In the genomic region with DNA sequence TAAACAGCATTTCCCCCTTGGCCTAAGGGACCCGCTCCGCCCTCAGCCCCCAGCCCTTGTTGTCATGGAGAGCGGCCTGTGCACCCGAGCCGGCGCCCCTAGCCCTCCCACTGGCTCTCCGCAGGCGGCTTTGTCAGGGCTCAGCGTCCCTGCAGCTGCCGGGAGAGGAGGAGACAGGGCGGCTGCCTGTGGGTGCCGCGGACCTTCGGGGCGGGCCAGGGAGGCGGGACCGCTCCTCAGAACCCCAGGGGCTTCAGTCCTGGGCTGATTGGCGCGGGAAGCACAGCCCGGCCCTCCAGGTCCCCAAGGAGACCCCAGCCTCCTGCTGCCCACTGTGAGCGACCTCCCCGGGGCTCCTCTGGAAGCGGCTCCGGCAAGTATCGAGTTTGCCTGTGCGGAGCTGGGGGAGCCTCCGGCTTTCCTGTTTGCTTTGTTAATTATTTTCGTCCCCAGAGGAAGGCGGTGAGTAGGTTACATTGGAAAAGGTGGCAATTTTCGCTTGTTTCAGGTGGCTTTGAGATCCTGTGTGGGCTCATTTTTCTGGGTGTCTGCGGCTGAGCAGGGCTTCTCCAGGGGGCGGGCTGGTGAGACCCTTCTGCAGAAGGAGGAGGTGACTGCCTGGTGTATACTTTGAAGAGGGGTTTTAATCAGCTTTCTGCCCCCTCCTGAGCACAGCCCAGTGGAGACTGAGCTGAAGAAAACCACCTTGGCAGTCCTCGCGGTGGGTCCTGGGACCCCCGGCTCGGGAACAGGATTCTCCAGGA, we compare ENCODE assay signal across 8 cellular contexts. TPM values are rescaled to one million over a fixed set of nuclear protein-coding genes. Genes with fewer than 3 reads are reported as not detected.
DNase-seq lines count a peak whose midpoint lies in the region; ATAC-seq and TF ChIP-seq lines count a peak whose summit lies in the region.

TSS of gene FGD3 (plus strand) at position 256 of the 764 bp plus-strand sequence. CDS start 28,734 bp downstream, outside the sequence.

- peak within 1 kb of the TSS; percentile 72 for H3K27ac Mint-ChIP-seq in activated naive CD4-positive, alpha-beta T cell treated with anti-CD3 and anti-CD28 coated beads, Interleukin-2, amount 50 U/mL, for 24 hours

- H3K9ac ChIP-seq in NT2/D1 (ENCODE audit: insufficient read length, low read depth), result peak within 1 kb of the TSS; percentile 76

- H3K4me1 ChIP-seq in NT2/D1 (ENCODE audit: insufficient read depth, insufficient read length) (peaks cover 4% of the 10 kb centered on the region), hepatocyte (ENCODE audit: insufficient read depth) (no peaks in the 10 kb centered on the region), sigmoid colon (peaks cover 0 to 11% (median 7%) of the 10 kb centered on the region in 4 donors)

- no peaks in the 10 kb centered on the region for H3K9me3 Mint-ChIP-seq in activated naive CD4-positive, alpha-beta T cell treated with anti-CD3 and anti-CD28 coated beads, Interleukin-2, amount 50 U/mL, for 24 hours

- H2AFZ ChIP-seq in hepatocyte, result peak within 1 kb of the TSS; percentile 92

- peaks cover 63% of the 10 kb centered on the region for H3K4me1 Mint-ChIP-seq in activated naive CD4-positive, alpha-beta T cell treated with anti-CD3 and anti-CD28 coated beads, Interleukin-2, amount 50 U/mL, for 24 hours

- no peaks in the 10 kb centered on the region for H3K36me3 Mint-ChIP-seq in activated naive CD4-positive, alpha-beta T cell treated with anti-CD3 and anti-CD28 coated beads, Interleukin-2, amount 50 U/mL, for 24 hours

- H3K4me3 ChIP-seq in NT2/D1 (ENCODE audit: insufficient read length, low read depth) (peak within 1 kb of the TSS; percentile 34), hepatocyte (peak within 1 kb of the TSS; percentile 40), sigmoid colon (peak within 1 kb of the TSS; percentile 16 to 52 (median 40))

- no peaks in the 10 kb centered on the region; the same call in 1 of the 2 replicates for H3K9me3 ChIP-seq in NT2/D1 (ENCODE audit: insufficient read depth, low read length)
- no peaks in the 10 kb centered on the region for H3K9me3 ChIP-seq in hepatocyte (ENCODE audit: low read depth)
- H3K9me3 ChIP-seq in sigmoid colon, result no peaks in the 10 kb centered on the region

- DNase-seq in HK-2 (ENCODE audit: unreplicated experiment) (peak; percentile 30), NT2/D1 (ENCODE audit: low read depth, low spot score) (no peak), hepatocyte (ENCODE audit: low spot score) (peak; percentile 68), sigmoid colon (no peak)

- H4K20me1 ChIP-seq in hepatocyte (ENCODE audit: insufficient read depth, poor library complexity, severe bottlenecking), result no peaks in the 10 kb centered on the region

- WGBS in hepatocyte (ENCODE audit: low lambda C conversion rate, missing lambda C conversion rate), result 9% methylated on average over 29 of the region's 36 CpGs
- WGBS in sigmoid colon, 2 donors, result 5 to 6% methylated on average over 36 of the region's 36 CpGs

- peak within 1 kb of the TSS; percentile 7 for H3K27ac ChIP-seq in hepatocyte
- H3K27ac ChIP-seq in sigmoid colon, result no peak within 1 kb of the TSS

- no peaks in the 10 kb centered on the region for H3K27me3 Mint-ChIP-seq in activated naive CD4-positive, alpha-beta T cell treated with anti-CD3 and anti-CD28 coated beads, Interleukin-2, amount 50 U/mL, for 24 hours

- no peak for ATAC-seq in HG02884 (IDR thresholded peaks at IDR 0.05; ENCODE audit: unreplicated experiment)
- no peak for ATAC-seq in HG03108 (IDR thresholded peaks at IDR 0.05; ENCODE audit: unreplicated experiment)
- no peak for ATAC-seq in HG02981 (IDR thresholded peaks at IDR 0.05; ENCODE audit: unreplicated experiment)

- no peaks in the 10 kb centered on the region for H3K36me3 ChIP-seq in NT2/D1 (ENCODE audit: insufficient read depth, insufficient read length, low read length)
- H3K36me3 ChIP-seq in hepatocyte (replicated peaks; ENCODE audit: insufficient read depth, low read depth), result no peaks in the 10 kb centered on the region
- no peaks in the 10 kb centered on the region for H3K36me3 ChIP-seq in sigmoid colon

- H3K4me3 Mint-ChIP-seq in activated naive CD4-positive, alpha-beta T cell treated with anti-CD3 and anti-CD28 coated beads, Interleukin-2, amount 50 U/mL, for 24 hours, result peak within 1 kb of the TSS; percentile 93

- H3K9me2 ChIP-seq in hepatocyte (replicated peaks; ENCODE audit: insufficient read depth), result no peaks in the 10 kb centered on the region

- no peak for TF ChIP-seq EP300 in sigmoid colon (IDR thresholded peaks at IDR 0.05)

- no peaks in the 10 kb centered on the region for H3K79me2 ChIP-seq in hepatocyte

- TF ChIP-seq POLR2A in sigmoid colon (IDR thresholded peaks at IDR 0.05), result no peak

- intact Hi-C loops in sigmoid colon (cut with DNase I), result no loop called here

- TF ChIP-seq CTCF in hepatocyte (IDR thresholded peaks at IDR 0.05; ENCODE audit: poor library complexity), result no peak
- no peak for TF ChIP-seq CTCF in sigmoid colon (IDR thresholded peaks at IDR 0.05)

- H3K27me3 ChIP-seq in NT2/D1 (ENCODE audit: insufficient read depth, insufficient read length) (peaks cover 25% of the 10 kb centered on the region), hepatocyte (no peaks in the 10 kb centered on the region), sigmoid colon (peaks cover 0 to 35% (median 9%) of the 10 kb centered on the region in 3 donors)

- peak within 1 kb of the TSS; percentile 90 for H3K4me2 ChIP-seq in hepatocyte

RNA-seq across cellular contexts. Expression of gene FGD3, which starts in this region (rescaled TPM):
- 5.8 and 6.3 TPM in 2 replicates for total RNA-seq in hepatocyte
- polyA plus RNA-seq in hepatocyte, result 4.1 and 6.5 TPM in 2 replicates
- total RNA-seq in sigmoid colon, result 1 to 10 TPM; 2.5 to 5.3 (median 4.2) TPM
- polyA plus RNA-seq in sigmoid colon, result 10 to 100 TPM in 1 of 3 donors, 1 to 10 TPM in 2; 1.8 to 18.0 (median 2.5) TPM

Comparison
In these comparisons a context has a peak if more than half of its experiments do, and no peak if none do; other contexts are left out.
1. DNase-seq: peak in HK-2 (single experiment) and hepatocyte (single experiment); none in NT2/D1 (single experiment) and sigmoid colon (single experiment).
2. Peak in every context shown above with its lines, with median percentiles within 50 percentile points of each other: H3K4me3 ChIP-seq.